ENCODE assay signal across 1 cellular context in genomic region chr16:22670044-22670536, GRCh38.
TF ChIP-seq lines count a peak whose summit lies in the region.

No MANE protein-coding gene starts in this region.

TF ChIP-seq in GM23338, 12 proteins besides CTCF, POLR2A, EP300 and RAD21 (continued from another document):
- TF ChIP-seq ZNF462 (CRISPR knock-in tag; IDR thresholded peaks at IDR 0.05) (no peak), ZNF114 (CRISPR knock-in tag; IDR thresholded peaks at IDR 0.05) (no peak), POLR2AphosphoS5 (IDR thresholded peaks at IDR 0.05; ENCODE audit: low read depth) (no peak), JUNB (IDR thresholded peaks at IDR 0.05; ENCODE audit: unreplicated experiment) (no peak), REST (IDR thresholded peaks at IDR 0.05; ENCODE audit: unreplicated experiment) (no peak)
